In genomic region chr21:34022557-34023335, GRCh38 we compare ENCODE assay signal across 9 cellular contexts. TPM values are rescaled to one million over a fixed set of nuclear protein-coding genes. Genes with fewer than 3 reads are reported as not detected.
DNase-seq lines count a peak whose midpoint lies in the region; ATAC-seq and TF ChIP-seq lines count a peak whose summit lies in the region.
"Had no signal": no experiment of that assay in that cellular context is flagged by ENCODE, and none has a peak within 500 bp of the region (broad histone marks: within the 10 kb centered on the region; RNA-seq: fewer than 3 reads in every experiment).

No MANE protein-coding gene starts in this region.

- TF ChIP-seq POLR2A in Peyer's patch (IDR thresholded peaks at IDR 0.05) = no peak
- no peak for TF ChIP-seq POLR2A in prostate gland (IDR thresholded peaks at IDR 0.05)

- H3K4me3 ChIP-seq in Peyer's patch = no peak overlapping the region
- no peak overlapping the region for H3K4me3 ChIP-seq in prostate gland
- H3K4me3 ChIP-seq: A549 had no signal

- peaks cover 0 to under 1% (median 0%) of the 10 kb centered on the region in 4 donors for H3K9me3 ChIP-seq in Peyer's patch
- H3K9me3 ChIP-seq in prostate gland = no peaks in the 10 kb centered on the region
- H3K9me3 ChIP-seq: A549 had no signal

- DNase-seq in NCI-H1417 (lab: John Stamatoyannopoulos, UW) = peak in 2 of 3 experiments; percentile 22 to 30
- no peak for DNase-seq in NCI-H1417 treated with DMSO at 0.1 percent for 48 hours (lab: John Stamatoyannopoulos, UW)
- DNase-seq in Peyer's patch = peak in 2 of 3 donors; percentile 47 to 52
- peak; percentile 28 for DNase-seq in astrocyte of the hippocampus (ENCODE audit: low read depth, low spot score)
- DNase-seq in stimulated activated CD4-positive, alpha-beta T cell treated with anti-CD3 and anti-CD28 coated beads, TNF-alpha, amount 100 ng/mL, for 48 hours (ENCODE audit: low read depth in 3 of 3) = peak in 2 of 3 donors; percentile 25 to 29
- no peak for DNase-seq in NCI-H1105 treated with DMSO at 0.1 percent for 48 hours (lab: John Stamatoyannopoulos, UW)
- no peak for DNase-seq in prostate gland (ENCODE audit: low spot score)

- TF ChIP-seq CTCF in Peyer's patch (IDR thresholded peaks at IDR 0.05) (no peak), prostate gland (IDR thresholded peaks at IDR 0.05) (no peak)

- intact Hi-C loops in prostate gland (cut with DNase I) = no loop called here

- 53% methylated on average over 3 of the region's 3 CpGs for WGBS in prostate gland

- no peak for ATAC-seq in HG03354 (IDR thresholded peaks at IDR 0.05; ENCODE audit: poor library complexity, severe bottlenecking, unreplicated experiment)
- ATAC-seq: A549 had no signal

- H3K36me3 ChIP-seq in Peyer's patch (no peaks in the 10 kb centered on the region), prostate gland (no peaks in the 10 kb centered on the region)

- H3K4me1 ChIP-seq in Peyer's patch (peaks cover 0 to 9% (median 6%) of the 10 kb centered on the region in 4 donors), prostate gland (replicated peaks) (no peaks in the 10 kb centered on the region)
- H3K4me1 ChIP-seq: A549 had no signal

- H3K27me3 ChIP-seq in Peyer's patch (no peaks in the 10 kb centered on the region), prostate gland (replicated peaks; ENCODE audit: insufficient read depth) (no peaks in the 10 kb centered on the region)

- H3K27ac ChIP-seq in Peyer's patch = peak overlapping the region in 1 of 4 donors; percentile 52
- H3K27ac ChIP-seq in prostate gland = no peak overlapping the region
- H3K27ac ChIP-seq: A549 had no signal

RNA-seq across cellular contexts. Expression of gene MRPS6, which starts 50.6 kb away (rescaled TPM):
- total RNA-seq in Peyer's patch (10 to 100 TPM; 20.3 to 29.7 (median 22.7) TPM), prostate gland (10 to 100 TPM; 24.9 to 75.8 TPM)

RNA-seq across cellular contexts. Expression of gene SLC5A3, which starts 50.6 kb away (rescaled TPM):
- 10 to 100 TPM; 15.8 to 20.5 (median 17.7) TPM for total RNA-seq in Peyer's patch
- total RNA-seq in prostate gland = 10 to 100 TPM in 1 of 2 donors, 1 to 10 TPM in 1; 8.2 to 44.0 TPM

Comparison
In these comparisons a context has a peak if more than half of its experiments do, and no peak if none do; other contexts are left out.
1. DNase-seq: peak in NCI-H1417 (2 of 3), Peyer's patch (2 of 3), astrocyte of the hippocampus (single experiment) and stimulated activated CD4-positive, alpha-beta T cell treated with anti-CD3 and anti-CD28 coated beads, TNF-alpha, amount 100 ng/mL, for 48 hours (2 of 3); none in NCI-H1417 treated with DMSO at 0.1 percent for 48 hours (single experiment), NCI-H1105 treated with DMSO at 0.1 percent for 48 hours (single experiment) and prostate gland (single experiment).